In genomic region chr12:124938606-124939427, GRCh38 we compare ENCODE assay signal across 8 cellular contexts. TPM values are rescaled to one million over a fixed set of nuclear protein-coding genes. Genes with fewer than 3 reads are reported as not detected.
DNase-seq lines count a peak whose midpoint lies in the region; ATAC-seq and TF ChIP-seq lines count a peak whose summit lies in the region.

No MANE protein-coding gene starts in this region.

- H3K27me3 ChIP-seq in endodermal cell (ENCODE audit: control insufficient read depth, insufficient read depth, low read length, poor library complexity, severe bottlenecking) (no peaks in the 10 kb centered on the region), muscle layer of colon (ENCODE audit: control insufficient read depth in 1 of 2, insufficient read depth in 2 of 2, low read length in 2 of 2) (no peaks in the 10 kb centered on the region), transverse colon (no peaks in the 10 kb centered on the region)

- TF ChIP-seq CTCF in AG04449 (IDR thresholded peaks at IDR 0.05; ENCODE audit: insufficient read depth, low read length, missing control alignments) (peak; percentile 45), WTC11 (IDR thresholded peaks at IDR 0.05) (no peak), endodermal cell (conservative IDR thresholded peaks at IDR 0.05) (peak; percentile 59), transverse colon (IDR thresholded peaks at IDR 0.05) (peak in 4 of 5 experiments; percentile 23 to 61 (median 31))

- intact Hi-C loops in transverse colon (cut with DNase I; ENCODE audit: low total_unique reads): no loop called here

- H3K4me3 ChIP-seq in AG04449 (ENCODE audit: low read depth, low read length) (peak overlapping the region; percentile 50), endodermal cell (ENCODE audit: low read length) (peak overlapping the region; percentile 93), muscle layer of colon (ENCODE audit: low read depth in 1 of 2, low read length in 2 of 2) (peak overlapping the region; percentile 82 to 91), transverse colon (peak overlapping the region; percentile 2 to 55 (median 32))

- peak; percentile 5 for TF ChIP-seq POLR2A in transverse colon (IDR thresholded peaks at IDR 0.05)

- H3K27me3 Mint-ChIP-seq in WTC11 (ENCODE audit: low read depth) (no peaks in the 10 kb centered on the region), endodermal cell (ENCODE audit: insufficient read depth) (no peaks in the 10 kb centered on the region)

- no peaks in the 10 kb centered on the region for H3K9me3 ChIP-seq in endodermal cell (ENCODE audit: control insufficient read depth, low read length)
- H3K9me3 ChIP-seq in muscle layer of colon (ENCODE audit: low read length): no peaks in the 10 kb centered on the region
- H3K9me3 ChIP-seq in transverse colon: no peaks in the 10 kb centered on the region

- no peaks in the 10 kb centered on the region for H3K36me3 ChIP-seq in endodermal cell (ENCODE audit: control insufficient read depth, insufficient read depth, low read length)
- no peaks in the 10 kb centered on the region for H3K36me3 ChIP-seq in muscle layer of colon (ENCODE audit: insufficient read depth, low read length)
- H3K36me3 ChIP-seq in transverse colon: no peaks in the 10 kb centered on the region

- H3K27ac Mint-ChIP-seq in WTC11 (no peak overlapping the region; the same call in 1 of the 2 replicates), endodermal cell (no peak overlapping the region)

- no peaks in the 10 kb centered on the region for H3K9me3 Mint-ChIP-seq in WTC11
- no peaks in the 10 kb centered on the region for H3K9me3 Mint-ChIP-seq in endodermal cell

- H3K4me3 Mint-ChIP-seq in WTC11 (no peak overlapping the region), endodermal cell (no peak overlapping the region)

- H3K4me1 ChIP-seq in endodermal cell (ENCODE audit: control insufficient read depth, insufficient read depth, low read length) (no peaks in the 10 kb centered on the region), muscle layer of colon (ENCODE audit: insufficient read depth, low read length) (peaks cover 9% of the 10 kb centered on the region), transverse colon (peaks cover 9 to 33% (median 21%) of the 10 kb centered on the region in 4 donors)

- no peak for DNase-seq in AG04449 (ENCODE audit: low read depth, low spot score)
- DNase-seq in WTC11 (ENCODE audit: low spot score): peak; percentile 44
- DNase-seq in endodermal cell: peak; percentile 86
- peak; percentile 79 for DNase-seq in transverse colon
- DNase-seq in hippocampal formation (lab: John Stamatoyannopoulos, UW): no peak

- peak overlapping the region; percentile 94 for H3K27ac ChIP-seq in endodermal cell (ENCODE audit: low read depth, low read length)
- H3K27ac ChIP-seq in muscle layer of colon (ENCODE audit: low read depth, low read length): peak overlapping the region; percentile 97
- peak overlapping the region; percentile 88 to 92 (median 90) for H3K27ac ChIP-seq in transverse colon

- in situ Hi-C loops in transverse colon (cut with MboI; ENCODE audit: low pct_ligation_motif_present in 1 of 4, low pct_unique_long_range_greater_than_20kb in 1 of 4, low sequenced_read_pairs in 3 of 4): no loop called here

- peak overlapping the region; percentile 53 for H3K9ac ChIP-seq in endodermal cell (ENCODE audit: extremely low read depth, low read length, poor library complexity, severe bottlenecking)
- peak overlapping the region; percentile 80 for H3K9ac ChIP-seq in muscle layer of colon (ENCODE audit: low read length)

- no peak for TF ChIP-seq EP300 in transverse colon (IDR thresholded peaks at IDR 0.05; ENCODE audit: low read depth)

- ATAC-seq in GM19043 (IDR thresholded peaks at IDR 0.05; ENCODE audit: low read depth, unreplicated experiment) (peak; percentile 36), HG03280 (IDR thresholded peaks at IDR 0.05; ENCODE audit: unreplicated experiment) (peak; percentile 36), WTC11 (peak; percentile 1)

- 0 out of 2 replicates have a peak, but pooled peaks cover 2% of the 10 kb centered on the region for H3K36me3 Mint-ChIP-seq in WTC11
- peaks cover 7% of the 10 kb centered on the region for H3K36me3 Mint-ChIP-seq in endodermal cell (ENCODE audit: low read depth)

- WGBS in endodermal cell (ENCODE audit: insufficient coverage in 1 of 2, insufficient read length in 1 of 2), 2 experiments: 36 to 40% methylated on average over 13 to 22 of the region's 22 CpGs
- 1 to 2% methylated on average over 12 to 22 of the region's 22 CpGs for WGBS in transverse colon (ENCODE audit: low coverage in 1 of 2), 2 donors

- CTCF ChIA-PET in AG04449 (lab: Yijun Ruan, JAX): interaction anchor here (1.0 to 8.4 kb wide), 7 partner anchors 11 to 50 kb away, joined by 3 to 127 read pairs (median 13); partner anchors contain the start of gene DHX37
- CTCF ChIA-PET in WTC11 (lab: Charles Lee): interaction anchor here (0.9 to 2.3 kb wide), 4 partner anchors 19 to 152 kb away, joined by 3 to 35 read pairs (median 4); no protein-coding TSS in a partner anchor

- H3K4me1 Mint-ChIP-seq in WTC11 (peaks cover 14% of the 10 kb centered on the region), endodermal cell (peaks cover 4% of the 10 kb centered on the region)

- POLR2A ChIA-PET in AG04449 (lab: Yijun Ruan, JAX): interaction anchor here (1.0 to 4.5 kb wide), 6 partner anchors 11 to 30 kb away, joined by 4 to 52 read pairs (median 8); partner anchors contain the start of gene UBC
- POLR2A ChIA-PET in WTC11 (lab: Charles Lee): interaction anchor here (1.4 to 1.7 kb wide), 3 partner anchors 15 to 25 kb away, joined by 4 to 8 read pairs (median 6); partner anchors contain the start of gene UBC

TF ChIP-seq in WTC11, 78 proteins besides CTCF, POLR2A, EP300 and RAD21 (continues in another document):
- TF ChIP-seq ZNF396 (CRISPR knock-in tag; IDR thresholded peaks at IDR 0.05; ENCODE audit: borderline replicate concordance): no peak
- no peak for TF ChIP-seq KAT7 (CRISPR knock-in tag; IDR thresholded peaks at IDR 0.05; ENCODE audit: borderline replicate concordance)
- TF ChIP-seq ESRRA (CRISPR knock-in tag; IDR thresholded peaks at IDR 0.05; ENCODE audit: borderline replicate concordance): no peak
- no peak for TF ChIP-seq FOXJ3 (CRISPR knock-in tag; IDR thresholded peaks at IDR 0.05; ENCODE audit: borderline replicate concordance)
- no peak for TF ChIP-seq NR3C1 (CRISPR knock-in tag; conservative IDR thresholded peaks at IDR 0.05; ENCODE audit: low read depth)
- TF ChIP-seq ATF6 (CRISPR knock-in tag; IDR thresholded peaks at IDR 0.05): no peak
- no peak; the same call in 1 of the 2 replicates for TF ChIP-seq HMGA2 (CRISPR knock-in tag; IDR thresholded peaks at IDR 0.05)
- 0 out of 2 replicates have a peak, but pooled peaks have one; percentile 12 for TF ChIP-seq ZNF232 (CRISPR knock-in tag; IDR thresholded peaks at IDR 0.05)
- no peak for TF ChIP-seq TCF7 (CRISPR knock-in tag; IDR thresholded peaks at IDR 0.05; ENCODE audit: low read depth)
- TF ChIP-seq SP1 (CRISPR knock-in tag; conservative IDR thresholded peaks at IDR 0.05): no peak
- 0 out of 2 replicates have a peak, but pooled peaks have one; percentile 59 for TF ChIP-seq TP53 (CRISPR knock-in tag; IDR thresholded peaks at IDR 0.05)
- TF ChIP-seq GABPB1 (CRISPR knock-in tag; IDR thresholded peaks at IDR 0.05): peak; percentile 51; the same call in 1 of the 2 replicates
- TF ChIP-seq JUN (CRISPR knock-in tag; IDR thresholded peaks at IDR 0.05): no peak
- TF ChIP-seq E2F5 (CRISPR knock-in tag; IDR thresholded peaks at IDR 0.05): no peak
- no peak for TF ChIP-seq PREB (CRISPR knock-in tag; IDR thresholded peaks at IDR 0.05; ENCODE audit: borderline replicate concordance)

RNA-seq across cellular contexts. Expression of gene UBC, which starts 24.4 kb away (rescaled TPM):
- total RNA-seq in WTC11 (2021) (530 to 561 TPM (median 544 TPM) in 3 replicates), endodermal cell (100 to 1,000 TPM; 580 to 625 TPM), transverse colon (1,000 to 10,000 TPM; 1,242 to 1,580 (median 1,406) TPM)
- polyA plus RNA-seq in endodermal cell (2013, experiment 1 of 2): 856 TPM
- 866 TPM for polyA plus RNA-seq in endodermal cell (2013, experiment 2 of 2)

RNA-seq across cellular contexts. Expression of gene DHX37, which starts 50.1 kb away (rescaled TPM):
- total RNA-seq in WTC11 (2021) (31.7 to 40.5 TPM (median 33.0 TPM) in 3 replicates), endodermal cell (10 to 100 TPM; 16.6 to 22.8 TPM), transverse colon (10 to 100 TPM in 3 of 4 donors, 1 to 10 TPM in 1; 10.0 to 19.5 (median 13.2) TPM)
- polyA plus RNA-seq in endodermal cell (2013, experiment 1 of 2): 9.2 TPM
- 8.9 TPM for polyA plus RNA-seq in endodermal cell (2013, experiment 2 of 2)

RNA-seq across cellular contexts. Expression of gene BRI3BP, which starts 54.6 kb away (rescaled TPM):
- total RNA-seq in WTC11 (2021): 11.5 to 11.9 TPM (median 11.8 TPM) in 3 replicates
- 10 to 100 TPM; 10.5 to 16.0 TPM for total RNA-seq in endodermal cell
- polyA plus RNA-seq in endodermal cell (2013, experiment 1 of 2): 6.6 TPM
- polyA plus RNA-seq in endodermal cell (2013, experiment 2 of 2): 7.0 TPM
- 10 to 100 TPM; 14.2 to 38.5 (median 23.1) TPM for total RNA-seq in transverse colon

Comparison
In these comparisons a context has a peak if more than half of its experiments do, and no peak if none do; other contexts are left out.
1. DNase-seq: peak in WTC11 (single experiment), endodermal cell (single experiment) and transverse colon (single experiment); none in AG04449 (single experiment) and hippocampal formation (0 of 2).
2. H3K4me3 ChIP-seq: peak in every context shown above with its lines; median percentile 93 in endodermal cell; 86 in muscle layer of colon; 50 in AG04449; 32 in transverse colon.
3. Peak in every context shown above with its lines, with median percentiles within 50 percentile points of each other: ATAC-seq and H3K27ac ChIP-seq.